Comparison of ENCODE assay signal across 8 cellular contexts in the genomic region with DNA sequence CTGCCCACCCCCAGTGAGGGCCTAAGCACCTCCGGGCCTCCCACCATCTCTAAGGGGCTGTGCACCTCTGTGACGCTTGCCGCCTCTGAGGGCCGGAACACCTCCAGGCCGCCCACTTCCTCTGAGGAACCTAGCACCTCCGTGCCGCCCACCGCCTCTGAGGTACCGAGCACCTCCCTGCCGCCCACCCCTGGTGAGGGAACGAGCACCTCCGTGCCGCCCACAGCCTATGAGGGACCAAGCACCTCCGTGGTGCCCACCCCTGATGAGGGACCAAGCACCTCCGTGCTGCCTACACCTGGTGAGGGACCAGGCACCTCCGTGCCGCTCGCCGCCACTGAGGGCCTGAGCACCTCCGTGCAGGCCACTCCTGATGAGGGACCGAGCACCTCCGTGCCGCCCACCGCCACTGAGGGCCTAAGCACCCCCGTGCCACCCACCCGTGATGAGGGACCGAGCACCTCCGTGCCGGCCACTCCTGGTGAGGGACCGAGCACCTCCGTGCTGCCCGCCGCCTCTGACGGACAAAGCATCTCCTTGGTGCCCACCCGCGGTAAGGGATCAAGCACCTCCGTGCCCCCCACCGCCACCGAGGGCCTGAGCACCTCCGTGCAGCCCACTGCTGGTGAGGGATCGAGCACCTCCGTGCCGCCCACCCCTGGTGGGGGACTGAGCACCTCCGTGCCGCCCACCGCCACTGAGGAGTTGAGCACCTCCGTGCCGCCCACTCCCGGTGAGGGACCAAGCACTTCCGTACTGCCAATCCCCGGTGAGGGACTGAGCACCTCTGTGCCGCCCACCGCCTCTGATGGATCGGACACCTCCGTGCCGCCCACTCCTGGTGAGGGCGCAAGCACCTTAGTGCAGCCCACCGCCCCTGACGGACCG. TPM values are rescaled to one million over a fixed set of nuclear protein-coding genes. Genes with fewer than 3 reads are reported as not detected.
A peak's percentile ranks its signal among the peaks of the same experiment; 100 is the strongest.
DNase-seq lines count a peak whose midpoint lies in the region; ATAC-seq and TF ChIP-seq lines count a peak whose summit lies in the region.

No MANE protein-coding gene starts in this region.

- H3K9me3 Mint-ChIP-seq in stimulated activated effector memory CD8-positive, alpha-beta T cell treated with anti-CD3 and anti-CD28 coated beads, Interleukin-12 subunit alpha, Interleukin-12 subunit beta, amount 100 ng/mL, for 72 hours: no peaks in the 10 kb centered on the region

- CTCF ChIA-PET in RWPE1 (lab: Yijun Ruan, JAX): no interaction called here

- TF ChIP-seq CTCF in VCaP (conservative IDR thresholded peaks at IDR 0.05): no peak
- TF ChIP-seq CTCF in lung (IDR thresholded peaks at IDR 0.05; ENCODE audit: control extremely low read depth, extremely low read depth): no peak
- TF ChIP-seq CTCF in RWPE1 (conservative IDR thresholded peaks at IDR 0.05; ENCODE audit: low read depth): no peak

- H3K27ac ChIP-seq in VCaP (peak overlapping the region; percentile 43; the same call in 1 of the 2 replicates), lung (ENCODE audit: low read depth in 1 of 2, low read length in 1 of 2) (no peak overlapping the region), RWPE1 (no peak overlapping the region)

- H3K4me3 Mint-ChIP-seq in stimulated activated effector memory CD8-positive, alpha-beta T cell treated with anti-CD3 and anti-CD28 coated beads, Interleukin-12 subunit alpha, Interleukin-12 subunit beta, amount 100 ng/mL, for 72 hours: peak overlapping the region; percentile 86

- H3K27me3 ChIP-seq in lung (ENCODE audit: control insufficient read depth, insufficient read depth): no peaks in the 10 kb centered on the region

- POLR2A ChIA-PET in RWPE1 (lab: Yijun Ruan, JAX; ENCODE audit: low non-redundant PET): interaction anchor here (0.6 kb wide), 1 partner anchor 1153 kb away, joined by 3 read pairs; no protein-coding TSS in a partner anchor

- DNase-seq in cerebellum (ENCODE audit: low spot score) (peak; percentile 13), lung (ENCODE audit: low spot score) (no peak), RWPE1 (ENCODE audit: low spot score) (no peak), dedifferentiated amniotic fluid mesenchymal stem cell (ENCODE audit: extremely low spot score) (no peak)
- peak; percentile 3 to 66 for DNase-seq in stimulated activated effector memory CD8-positive, alpha-beta T cell treated with anti-CD3 and anti-CD28 coated beads, Interleukin-12 subunit alpha, Interleukin-12 subunit beta, amount 100 ng/mL, for 72 hours (ENCODE audit: low spot score in 2 of 2)

- 22 to 47% methylated on average over 28 to 60 of the region's 60 CpGs for WGBS in lung, 2 donors

- H3K4me1 Mint-ChIP-seq in stimulated activated effector memory CD8-positive, alpha-beta T cell treated with anti-CD3 and anti-CD28 coated beads, Interleukin-12 subunit alpha, Interleukin-12 subunit beta, amount 100 ng/mL, for 72 hours: peaks cover 33% of the 10 kb centered on the region

- H3K4me3 ChIP-seq in lung: peak overlapping the region; percentile 37

- peak overlapping the region; percentile 87 for H3K27ac Mint-ChIP-seq in stimulated activated effector memory CD8-positive, alpha-beta T cell treated with anti-CD3 and anti-CD28 coated beads, Interleukin-12 subunit alpha, Interleukin-12 subunit beta, amount 100 ng/mL, for 72 hours

- ATAC-seq in GM18867 (IDR thresholded peaks at IDR 0.05; ENCODE audit: unreplicated experiment) (peak; percentile 41), HG02970 (IDR thresholded peaks at IDR 0.05; ENCODE audit: low FRiP score, unreplicated experiment) (peak; percentile 32), lung (ENCODE audit: insufficient read depth, low FRiP score) (no peak)
- peak; percentile 73 for ATAC-seq in stimulated activated effector memory CD8-positive, alpha-beta T cell treated with anti-CD3 and anti-CD28 coated beads, Interleukin-12 subunit alpha, Interleukin-12 subunit beta, amount 100 ng/mL, for 72 hours

- H3K36me3 ChIP-seq in lung (ENCODE audit: control insufficient read depth in 2 of 2, insufficient read depth in 2 of 2, low read length in 2 of 2): no peaks in the 10 kb centered on the region

- H3K9me3 ChIP-seq in lung (ENCODE audit: control insufficient read depth in 2 of 2, insufficient read depth in 1 of 2, low read length in 1 of 2): no peaks in the 10 kb centered on the region

- H3K4me1 ChIP-seq in lung (ENCODE audit: control insufficient read depth in 2 of 2, insufficient read depth in 2 of 2, low read length in 2 of 2): no peaks in the 10 kb centered on the region

- H3K36me3 Mint-ChIP-seq in stimulated activated effector memory CD8-positive, alpha-beta T cell treated with anti-CD3 and anti-CD28 coated beads, Interleukin-12 subunit alpha, Interleukin-12 subunit beta, amount 100 ng/mL, for 72 hours: peaks cover 5% of the 10 kb centered on the region

RNA-seq across cellular contexts. Expression of a gene that starts 1.0 kb away (rescaled TPM):
- total RNA-seq in cerebellum (8.6 TPM), lung (1 to 10 TPM; 1.9 to 2.4 TPM)
- polyA plus RNA-seq in lung: under 1 TPM; 0.57 to 0.93 TPM

Comparison
In these comparisons a context has a peak if more than half of its experiments do, and no peak if none do; other contexts are left out.
1. DNase-seq: peak in cerebellum (single experiment) and stimulated activated effector memory CD8-positive, alpha-beta T cell treated with anti-CD3 and anti-CD28 coated beads, Interleukin-12 subunit alpha, Interleukin-12 subunit beta, amount 100 ng/mL, for 72 hours (2 of 2); none in lung (single experiment), RWPE1 (single experiment) and dedifferentiated amniotic fluid mesenchymal stem cell (single experiment).